10 cellular contexts compared by ENCODE assay signal in genomic region chr21:38712076-38712475, GRCh38.
DNase-seq lines count a peak whose midpoint lies in the region; ATAC-seq and TF ChIP-seq lines count a peak whose summit lies in the region.
"Had no signal": no experiment of that assay in that cellular context is flagged by ENCODE, and none has a peak within 500 bp of the region (broad histone marks: within the 10 kb centered on the region; RNA-seq: fewer than 3 reads in every experiment).

No MANE protein-coding gene starts in this region.

- no peaks in the 10 kb centered on the region for H3K4me1 ChIP-seq in CD8-positive, alpha-beta T cell (ENCODE audit: insufficient read depth, low read length)

- ATAC-seq in HG02759 (IDR thresholded peaks at IDR 0.05; ENCODE audit: unreplicated experiment) (no peak), GM18870 (IDR thresholded peaks at IDR 0.05; ENCODE audit: unreplicated experiment) (no peak)
- no peak for ATAC-seq in CD8-positive, alpha-beta T cell

- CTCF ChIA-PET in CD8-positive, alpha-beta T cell (lab: Charles Lee) = interaction anchor here (1.5 kb wide), 1 partner anchor 23 kb away, joined by 3 read pairs; no protein-coding TSS in a partner anchor

- H3K4me1 Mint-ChIP-seq in CD8-positive, alpha-beta T cell (ENCODE audit: low read depth) = no peaks in the 10 kb centered on the region
- H3K4me1 Mint-ChIP-seq: memory B cell had no signal

- TF ChIP-seq CTCF in CD8-positive, alpha-beta T cell (IDR thresholded peaks at IDR 0.05) = no peak

- DNase-seq in DMS53 (lab: John Stamatoyannopoulos, UW) = peak; percentile 79
- peak; percentile 39 for DNase-seq in LHCN-M2 (ENCODE audit: low read depth)
- peak; percentile 31 for DNase-seq in SK-N-DZ (ENCODE audit: low spot score)
- DNase-seq in glomerular endothelial cell (ENCODE audit: extremely low read depth, low read depth, low spot score) = peak; percentile 2
- no peak for DNase-seq in globus pallidus (ENCODE audit: low spot score)
- no peak for DNase-seq in CD8-positive, alpha-beta T cell

- H3K4me3 Mint-ChIP-seq in CD8-positive, alpha-beta T cell = no peak overlapping the region
- H3K4me3 Mint-ChIP-seq: memory B cell had no signal

- H3K4me3 ChIP-seq in CD8-positive, alpha-beta T cell (ENCODE audit: low read depth, low read length) = no peak overlapping the region

- H3K27ac Mint-ChIP-seq in CD8-positive, alpha-beta T cell = no peak overlapping the region
- H3K27ac Mint-ChIP-seq: memory B cell had no signal

- intact Hi-C loops in CD8-positive, alpha-beta T cell (cut with DNase I, micrococcal nuclease) = no loop called here

- no peak overlapping the region for H3K27ac ChIP-seq in CD8-positive, alpha-beta T cell (ENCODE audit: low read depth, low read length)
- H3K27ac ChIP-seq: KMS-11 had no signal

- peaks cover 3% of the 10 kb centered on the region for H3K27me3 Mint-ChIP-seq in CD8-positive, alpha-beta T cell (ENCODE audit: low read depth)

- no peaks in the 10 kb centered on the region for H3K36me3 Mint-ChIP-seq in CD8-positive, alpha-beta T cell
- H3K36me3 Mint-ChIP-seq: memory B cell had no signal

- H3K9me3 Mint-ChIP-seq in CD8-positive, alpha-beta T cell = no peaks in the 10 kb centered on the region

- H3K9me3 ChIP-seq in CD8-positive, alpha-beta T cell (ENCODE audit: low read length) = no peaks in the 10 kb centered on the region

- H3K36me3 ChIP-seq in CD8-positive, alpha-beta T cell (ENCODE audit: insufficient read depth, low read length) = no peaks in the 10 kb centered on the region

- POLR2A ChIA-PET in CD8-positive, alpha-beta T cell (lab: Charles Lee) = no interaction called here

- no peaks in the 10 kb centered on the region for H3K27me3 ChIP-seq in CD8-positive, alpha-beta T cell (ENCODE audit: insufficient read depth, low read length)

Comparison
In these comparisons a context has a peak if more than half of its experiments do, and no peak if none do; other contexts are left out.
1. DNase-seq: peak in DMS53 (single experiment), LHCN-M2 (single experiment), SK-N-DZ (single experiment) and glomerular endothelial cell (single experiment); none in globus pallidus (single experiment) and CD8-positive, alpha-beta T cell (0 of 7).